8 cellular contexts compared by ENCODE assay signal in genomic region chr9:113875917-113876805, GRCh38. TPM values are rescaled to one million over a fixed set of nuclear protein-coding genes. Genes with fewer than 3 reads are reported as not detected.
DNase-seq lines count a peak whose midpoint lies in the region; ATAC-seq and TF ChIP-seq lines count a peak whose summit lies in the region.

ZNF618 (plus strand) TSS chr9:113876309; CDS start chr9:113876381, 72 bp downstream.

- peaks cover 6% of the 10 kb centered on the region for H3K4me1 Mint-ChIP-seq in activated naive CD4-positive, alpha-beta T cell treated with anti-CD3 and anti-CD28 coated beads, Interleukin-2, amount 10 ng/mL, durations not matched to agents 7 days and 5 days

- CTCF ChIA-PET in activated naive CD4-positive, alpha-beta T cell treated with anti-CD3 and anti-CD28 coated beads, Interleukin-2, amount 10 ng/mL, durations not matched to agents 7 days and 5 days (lab: Charles Lee): interaction anchor here (0.7 to 1.5 kb wide), 6 partner anchors 9 to 195 kb away, joined by 3 to 6 read pairs (median 4); no protein-coding TSS in a partner anchor

- H3K36me3 ChIP-seq in ACC112 (ENCODE audit: insufficient read depth, low read length): no peaks in the 10 kb centered on the region
- no peaks in the 10 kb centered on the region for H3K36me3 ChIP-seq in MM.1S (replicated peaks; ENCODE audit: insufficient read depth, low read length)
- H3K36me3 ChIP-seq in osteoblast (ENCODE audit: insufficient read depth, low read length): no peaks in the 10 kb centered on the region

- H3K79me2 ChIP-seq in ACC112 (ENCODE audit: control insufficient read depth, insufficient read depth, low read length, unreplicated experiment): peaks cover 37% of the 10 kb centered on the region
- no peaks in the 10 kb centered on the region for H3K79me2 ChIP-seq in MM.1S (ENCODE audit: low read length)
- H3K79me2 ChIP-seq in osteoblast (ENCODE audit: insufficient read depth, low read length): peaks cover 43% of the 10 kb centered on the region

- H3K9me2 ChIP-seq in MM.1S (replicated peaks; ENCODE audit: insufficient read depth, low read length): no peaks in the 10 kb centered on the region

- H4K20me1 ChIP-seq in MM.1S (ENCODE audit: insufficient read depth, low read length) (no peaks in the 10 kb centered on the region), osteoblast (ENCODE audit: insufficient read depth, low read length) (no peaks in the 10 kb centered on the region)

- H3K4me2 ChIP-seq in MM.1S (ENCODE audit: low read depth, low read length) (peak within 1 kb of the TSS; percentile 76), osteoblast (ENCODE audit: insufficient read depth, low read length) (peak within 1 kb of the TSS; percentile 93)

- H3K4me3 ChIP-seq in ACC112 (ENCODE audit: low read depth, low read length) (peak within 1 kb of the TSS; percentile 85), GM12865 (ENCODE audit: low read depth, low read length) (peak within 1 kb of the TSS; percentile 69), MM.1S (ENCODE audit: low read length) (peak within 1 kb of the TSS; percentile 81), osteoblast (ENCODE audit: insufficient read depth, low read length) (peak within 1 kb of the TSS; percentile 84)

- peak; percentile 86 for ATAC-seq in Right ventricle myocardium superior (ENCODE audit: poor library complexity)
- no peak for ATAC-seq in HG03439 (IDR thresholded peaks at IDR 0.05; ENCODE audit: unreplicated experiment)

- intact Hi-C loops in Right ventricle myocardium superior (cut with DNase I): loop anchor here (10.0 kb wide), 1 partner anchor 129 kb away; no protein-coding TSS in a partner anchor

- TF ChIP-seq CTCF in GM12865 (IDR thresholded peaks at IDR 0.05; ENCODE audit: insufficient read depth, low read depth, low read length, missing control alignments): no peak
- no peak for TF ChIP-seq CTCF in MM.1S (IDR thresholded peaks at IDR 0.05; ENCODE audit: low read length)
- no peak for TF ChIP-seq CTCF in osteoblast (IDR thresholded peaks at IDR 0.05; ENCODE audit: extremely low read depth, low read depth, low read length)

- peak; percentile 11 for DNase-seq in GM12865 (ENCODE audit: low read depth)
- DNase-seq in MM.1S: peak; percentile 42
- peak; percentile 42 for DNase-seq in activated naive CD4-positive, alpha-beta T cell treated with anti-CD3 and anti-CD28 coated beads, Interleukin-2, amount 10 ng/mL, durations not matched to agents 7 days and 5 days
- peak; percentile 61 for DNase-seq in Right ventricle myocardium superior
- DNase-seq in osteoblast (ENCODE audit: insufficient read length, low spot score, missing footprints): peak; percentile 97
- DNase-seq in GF-D8 (lab: John Stamatoyannopoulos, UW): no peak

- H3K4me1 ChIP-seq in ACC112 (ENCODE audit: control insufficient read depth, insufficient read depth, low read length, unreplicated experiment) (peaks cover 14% of the 10 kb centered on the region), MM.1S (ENCODE audit: low read length) (no peaks in the 10 kb centered on the region), osteoblast (ENCODE audit: insufficient read depth, low read length) (peaks cover 25% of the 10 kb centered on the region)

- peak within 1 kb of the TSS; percentile 21; the same call in 1 of the 2 replicates for H3K27ac ChIP-seq in ACC112 (ENCODE audit: low read depth, low read length)
- H3K27ac ChIP-seq in MM.1S (ENCODE audit: low read length): no peak within 1 kb of the TSS
- H3K27ac ChIP-seq in osteoblast (ENCODE audit: low read depth, low read length): peak within 1 kb of the TSS; percentile 68

- H3K9me3 Mint-ChIP-seq in activated naive CD4-positive, alpha-beta T cell treated with anti-CD3 and anti-CD28 coated beads, Interleukin-2, amount 10 ng/mL, durations not matched to agents 7 days and 5 days: no peaks in the 10 kb centered on the region

- H2AFZ ChIP-seq in ACC112 (ENCODE audit: low read length, unreplicated experiment): peak within 1 kb of the TSS; percentile 91
- peak within 1 kb of the TSS; percentile 86 for H2AFZ ChIP-seq in MM.1S (ENCODE audit: low read length)
- H2AFZ ChIP-seq in osteoblast (ENCODE audit: low read length): peak within 1 kb of the TSS; percentile 71

- H3F3A ChIP-seq in MM.1S (ENCODE audit: insufficient read depth, low read length): no peaks in the 10 kb centered on the region

- H3K36me3 Mint-ChIP-seq in activated naive CD4-positive, alpha-beta T cell treated with anti-CD3 and anti-CD28 coated beads, Interleukin-2, amount 10 ng/mL, durations not matched to agents 7 days and 5 days: no peaks in the 10 kb centered on the region

- H3K27me3 ChIP-seq in ACC112 (ENCODE audit: insufficient read depth, low read length) (0 out of 2 replicates have a peak, but pooled peaks cover under 1% of the 10 kb centered on the region), MM.1S (replicated peaks; ENCODE audit: insufficient read depth, low read length) (peaks cover 9% of the 10 kb centered on the region; the same call in 1 of the 2 replicates), osteoblast (ENCODE audit: insufficient read depth, low read length) (no peaks in the 10 kb centered on the region)

- H3K9me3 ChIP-seq in MM.1S (replicated peaks; ENCODE audit: insufficient read depth, low read length) (no peaks in the 10 kb centered on the region), osteoblast (ENCODE audit: low read depth, low read length) (no peaks in the 10 kb centered on the region)

- H3K9ac ChIP-seq in MM.1S (ENCODE audit: low read length): peak within 1 kb of the TSS; percentile 59; the same call in 1 of the 2 replicates

- peak within 1 kb of the TSS; percentile 79 for H3K4me3 Mint-ChIP-seq in activated naive CD4-positive, alpha-beta T cell treated with anti-CD3 and anti-CD28 coated beads, Interleukin-2, amount 10 ng/mL, durations not matched to agents 7 days and 5 days

- H3K27ac Mint-ChIP-seq in activated naive CD4-positive, alpha-beta T cell treated with anti-CD3 and anti-CD28 coated beads, Interleukin-2, amount 10 ng/mL, durations not matched to agents 7 days and 5 days: no peak within 1 kb of the TSS

- peaks cover 58% of the 10 kb centered on the region for H3K27me3 Mint-ChIP-seq in activated naive CD4-positive, alpha-beta T cell treated with anti-CD3 and anti-CD28 coated beads, Interleukin-2, amount 10 ng/mL, durations not matched to agents 7 days and 5 days

RNA-seq across cellular contexts. Expression of gene ZNF618, which starts in this region (rescaled TPM):
- total RNA-seq in Right ventricle myocardium superior (2.0 TPM), osteoblast (10.1 and 13.6 TPM in 2 replicates)
